In the genomic region with DNA sequence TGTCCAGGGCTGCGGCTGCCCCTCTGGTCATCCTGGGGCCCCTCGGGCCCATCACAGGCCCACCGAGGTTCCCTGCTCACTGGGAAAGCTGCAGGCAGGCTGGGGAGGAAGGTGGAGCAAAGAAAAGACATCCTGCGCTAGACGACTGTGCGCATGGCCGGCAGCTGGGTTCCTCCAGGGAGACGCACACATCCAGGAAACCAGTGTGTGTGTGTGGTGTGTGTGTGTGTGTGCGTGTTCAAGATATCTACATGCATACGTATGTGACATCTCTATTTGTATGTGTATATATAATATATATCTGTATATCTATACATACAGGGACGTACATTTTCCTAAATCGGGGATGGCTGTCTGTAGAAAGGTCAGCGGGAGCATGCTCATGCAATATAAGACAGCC, we compare ENCODE assay signal across 24 cellular contexts.
A peak's percentile ranks its signal among the peaks of the same experiment; 100 is the strongest.
DNase-seq lines count a peak whose midpoint lies in the region; ATAC-seq and TF ChIP-seq lines count a peak whose summit lies in the region.
"Had no signal": no experiment of that assay in that cellular context is flagged by ENCODE, and none has a peak within 500 bp of the region (broad histone marks: within the 10 kb centered on the region; RNA-seq: fewer than 3 reads in every experiment).

No MANE protein-coding gene starts in this region.

- intact Hi-C loops in CD8-positive, alpha-beta T cell (cut with DNase I, micrococcal nuclease) = no loop called here
- intact Hi-C loops in head of caudate nucleus (cut with DNase I) = no loop called here

- ATAC-seq in CD8-positive, alpha-beta T cell = no peak
- ATAC-seq: activated T-cell treated with anti-CD3 and anti-CD28 coated beads, Interleukin-2, amount 50 U/mL, for 72 hours; stimulated activated naive CD8-positive, alpha-beta T cell treated with anti-CD3 and anti-CD28 coated beads, Interleukin-15, amount 100 ng/mL, for 72 hours had no signal

- H3K36me3 ChIP-seq in SJCRH30 = peaks cover 3% of the 10 kb centered on the region; the same call in 1 of the 2 replicates
- no peaks in the 10 kb centered on the region for H3K36me3 ChIP-seq in CD8-positive, alpha-beta T cell (ENCODE audit: insufficient read depth, low read length)
- H3K36me3 ChIP-seq: neutrophil, SJSA1 had no signal

- H3K27ac ChIP-seq in SJCRH30 = peak overlapping the region; percentile 49
- H3K27ac ChIP-seq in CD8-positive, alpha-beta T cell (ENCODE audit: low read depth, low read length) = no peak overlapping the region
- H3K27ac ChIP-seq: brain microvascular endothelial cell, neutrophil, SJSA1 had no signal

- no peaks in the 10 kb centered on the region for H3K9me3 Mint-ChIP-seq in progenitor cell of endocrine pancreas (ENCODE audit: low read depth)
- no peaks in the 10 kb centered on the region for H3K9me3 Mint-ChIP-seq in CD8-positive, alpha-beta T cell
- H3K9me3 Mint-ChIP-seq: activated B cell treated with CpG ODN at 0.5 μM for 24 hours; activated T-cell treated with anti-CD3 and anti-CD28 coated beads, Interleukin-2, amount 50 U/mL, for 72 hours; stimulated activated naive CD8-positive, alpha-beta T cell treated with anti-CD3 and anti-CD28 coated beads, Interleukin-15, amount 100 ng/mL, for 72 hours had no signal

- no peaks in the 10 kb centered on the region for H3K27me3 Mint-ChIP-seq in progenitor cell of endocrine pancreas
- no peaks in the 10 kb centered on the region for H3K27me3 Mint-ChIP-seq in CD8-positive, alpha-beta T cell (ENCODE audit: low read depth)
- H3K27me3 Mint-ChIP-seq: activated B cell treated with CpG ODN at 0.5 μM for 24 hours; activated naive CD8-positive, alpha-beta T cell; stimulated activated naive CD8-positive, alpha-beta T cell treated with anti-CD3 and anti-CD28 coated beads, Interleukin-15, amount 100 ng/mL, for 72 hours had no signal

- no peak overlapping the region for H3K4me3 ChIP-seq in AG10803 (ENCODE audit: low read length)
- H3K4me3 ChIP-seq in SJCRH30 = no peak overlapping the region
- H3K4me3 ChIP-seq in fibroblast of villous mesenchyme (ENCODE audit: low read depth, low read length) = no peak overlapping the region
- no peak overlapping the region for H3K4me3 ChIP-seq in CD8-positive, alpha-beta T cell (ENCODE audit: low read depth, low read length)
- H3K4me3 ChIP-seq: HAP-1, heart right ventricle, SJSA1 had no signal

- H3K27ac Mint-ChIP-seq in progenitor cell of endocrine pancreas = peak overlapping the region; percentile 41
- no peak overlapping the region for H3K27ac Mint-ChIP-seq in CD8-positive, alpha-beta T cell
- H3K27ac Mint-ChIP-seq: activated B cell treated with CpG ODN at 0.5 μM for 24 hours; activated naive CD8-positive, alpha-beta T cell; activated T-cell treated with anti-CD3 and anti-CD28 coated beads, Interleukin-2, amount 50 U/mL, for 72 hours; stimulated activated naive CD8-positive, alpha-beta T cell treated with anti-CD3 and anti-CD28 coated beads, Interleukin-15, amount 100 ng/mL, for 72 hours had no signal

- POLR2A ChIA-PET in CD8-positive, alpha-beta T cell (lab: Charles Lee) = no interaction called here

- H3K27me3 ChIP-seq in SJCRH30 = no peaks in the 10 kb centered on the region
- H3K27me3 ChIP-seq in CD8-positive, alpha-beta T cell (ENCODE audit: insufficient read depth, low read length) = no peaks in the 10 kb centered on the region
- H3K27me3 ChIP-seq: brain microvascular endothelial cell, heart right ventricle, neutrophil, SJSA1 had no signal

- no peak for TF ChIP-seq CTCF in AG10803 (conservative IDR thresholded peaks at IDR 0.05; ENCODE audit: low read length)
- TF ChIP-seq CTCF in fibroblast of villous mesenchyme (IDR thresholded peaks at IDR 0.05; ENCODE audit: insufficient read depth, low read depth, low read length) = no peak
- TF ChIP-seq CTCF in progenitor cell of endocrine pancreas (IDR thresholded peaks at IDR 0.05; ENCODE audit: unreplicated experiment) = no peak
- TF ChIP-seq CTCF in CD8-positive, alpha-beta T cell (IDR thresholded peaks at IDR 0.05) = no peak

- DNase-seq in AG10803 (ENCODE audit: low read depth) (peak; percentile 71), SJCRH30 (no peak), fibroblast of villous mesenchyme (ENCODE audit: low read depth) (peak; percentile 19), progenitor cell of endocrine pancreas (ENCODE audit: low spot score, unreplicated experiment) (no peak), ureter (ENCODE audit: low spot score) (no peak), head of caudate nucleus (no peak), glomerular visceral epithelial cell (ENCODE audit: extremely low spot score) (no peak)
- no peak for DNase-seq in CD8-positive, alpha-beta T cell
- DNase-seq: activated B cell treated with CpG ODN at 0.5 μM for 24 hours; activated T-cell treated with anti-CD3 and anti-CD28 coated beads, Interleukin-2, amount 50 U/mL, for 72 hours; AML-193; brain microvascular endothelial cell; Caco-2; cortex of kidney; KG1; NCI-H2107; NCI-H526; stimulated activated CD4-positive, alpha-beta T cell treated with anti-CD3 and anti-CD28 coated beads, Interleukin-2, amount 100 ng/mL, for 24 hours; stimulated activated naive CD8-positive, alpha-beta T cell treated with anti-CD3 and anti-CD28 coated beads, Interleukin-15, amount 100 ng/mL, for 72 hours had no signal

- peaks cover 35% of the 10 kb centered on the region for H3K4me1 ChIP-seq in SJCRH30
- no peaks in the 10 kb centered on the region for H3K4me1 ChIP-seq in CD8-positive, alpha-beta T cell (ENCODE audit: insufficient read depth, low read length)
- H3K4me1 ChIP-seq: Caco-2, HAP-1, SJSA1 had no signal

- H3K4me1 Mint-ChIP-seq in progenitor cell of endocrine pancreas (ENCODE audit: low read depth) = no peaks in the 10 kb centered on the region
- H3K4me1 Mint-ChIP-seq in CD8-positive, alpha-beta T cell (ENCODE audit: low read depth) = no peaks in the 10 kb centered on the region
- H3K4me1 Mint-ChIP-seq: activated B cell treated with CpG ODN at 0.5 μM for 24 hours; stimulated activated naive CD8-positive, alpha-beta T cell treated with anti-CD3 and anti-CD28 coated beads, Interleukin-15, amount 100 ng/mL, for 72 hours had no signal

- H3K4me3 Mint-ChIP-seq in progenitor cell of endocrine pancreas (ENCODE audit: low read depth) = no peak overlapping the region
- H3K4me3 Mint-ChIP-seq in CD8-positive, alpha-beta T cell = no peak overlapping the region
- H3K4me3 Mint-ChIP-seq: activated B cell treated with CpG ODN at 0.5 μM for 24 hours; activated naive CD8-positive, alpha-beta T cell; activated T-cell treated with anti-CD3 and anti-CD28 coated beads, Interleukin-2, amount 50 U/mL, for 72 hours; stimulated activated naive CD8-positive, alpha-beta T cell treated with anti-CD3 and anti-CD28 coated beads, Interleukin-15, amount 100 ng/mL, for 72 hours had no signal

- CTCF ChIA-PET in CD8-positive, alpha-beta T cell (lab: Charles Lee) = no interaction called here

- H3K36me3 Mint-ChIP-seq in progenitor cell of endocrine pancreas (ENCODE audit: insufficient read depth) = no peaks in the 10 kb centered on the region
- peaks cover 9% of the 10 kb centered on the region for H3K36me3 Mint-ChIP-seq in CD8-positive, alpha-beta T cell

- no peaks in the 10 kb centered on the region for H3K9me3 ChIP-seq in SJCRH30 (replicated peaks)
- H3K9me3 ChIP-seq in CD8-positive, alpha-beta T cell (ENCODE audit: low read length) = no peaks in the 10 kb centered on the region
- H3K9me3 ChIP-seq: Caco-2, HAP-1, heart right ventricle, neutrophil, SJSA1 had no signal

Comparison
In these comparisons a context has a peak if more than half of its experiments do, and no peak if none do; other contexts are left out.
1. DNase-seq: peak in AG10803 (single experiment) and fibroblast of villous mesenchyme (single experiment); none in SJCRH30 (0 of 2), progenitor cell of endocrine pancreas (single experiment), ureter (single experiment), CD8-positive, alpha-beta T cell (0 of 7), head of caudate nucleus (0 of 42) and glomerular visceral epithelial cell (single experiment).